ENCODE assay signal across 1 cellular context in the genomic region with DNA sequence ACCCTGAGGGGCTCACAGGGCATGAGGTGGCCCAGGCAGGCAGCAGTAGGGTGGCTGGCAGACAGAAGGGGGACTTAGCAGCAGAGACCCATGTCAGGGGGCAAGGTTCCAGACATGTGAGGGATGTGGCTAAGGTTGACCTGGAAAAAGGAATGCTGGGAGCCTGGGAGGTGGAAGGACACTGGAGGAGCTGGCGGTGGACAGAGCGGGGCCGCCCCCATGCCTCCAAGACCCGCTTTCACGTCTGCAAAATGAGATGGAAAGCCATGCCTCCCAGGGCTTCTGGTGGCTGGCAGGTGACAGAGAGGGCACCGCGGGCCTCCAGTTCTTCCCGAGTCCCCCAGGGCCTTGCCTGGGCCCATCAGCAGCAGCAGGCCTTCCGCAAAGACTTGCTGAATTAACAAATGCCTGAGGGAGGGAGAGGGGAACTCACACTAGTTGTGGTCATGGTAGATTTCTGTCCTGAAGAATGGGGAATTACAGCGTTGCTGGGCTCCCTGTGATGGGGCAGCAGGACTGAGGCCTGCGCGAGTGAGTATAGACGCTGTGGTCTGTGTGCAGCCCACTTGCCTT.
TF ChIP-seq lines count a peak whose summit lies in the region.

No MANE protein-coding gene starts in this region.

TF ChIP-seq in IMR-90, 13 proteins besides CTCF, POLR2A, EP300 and RAD21:
- no peak for TF ChIP-seq MXI1 (IDR thresholded peaks at IDR 0.05; ENCODE audit: borderline replicate concordance, low read depth, low read length)
- TF ChIP-seq CEBPB (IDR thresholded peaks at IDR 0.05; ENCODE audit: low read depth, low read length), result no peak
- TF ChIP-seq ELK1 (IDR thresholded peaks at IDR 0.05; ENCODE audit: borderline replicate concordance, low read depth, low read length), result no peak
- TF ChIP-seq MAFK (IDR thresholded peaks at IDR 0.05; ENCODE audit: low read depth, low read length), result no peak
- no peak for TF ChIP-seq NFE2L2 (IDR thresholded peaks at IDR 0.05; ENCODE audit: low read depth, low read length)
- no peak for TF ChIP-seq RFX5 (IDR thresholded peaks at IDR 0.05; ENCODE audit: low read depth, low read length)
- no peak for TF ChIP-seq CHD1 (IDR thresholded peaks at IDR 0.05; ENCODE audit: low read depth, low read length)
- TF ChIP-seq FOS (IDR thresholded peaks at IDR 0.05; ENCODE audit: low read depth, low read length), result no peak
- TF ChIP-seq MAZ (IDR thresholded peaks at IDR 0.05; ENCODE audit: borderline replicate concordance, low read depth, low read length), result no peak
- TF ChIP-seq BHLHE40 (IDR thresholded peaks at IDR 0.05; ENCODE audit: low read depth, low read length), result no peak
- TF ChIP-seq SMC3 (IDR thresholded peaks at IDR 0.05; ENCODE audit: low read depth, low read length), result no peak
- TF ChIP-seq RCOR1 (IDR thresholded peaks at IDR 0.05; ENCODE audit: insufficient replicate concordance, low read length), result no peak
- TF ChIP-seq, protein P1, sequence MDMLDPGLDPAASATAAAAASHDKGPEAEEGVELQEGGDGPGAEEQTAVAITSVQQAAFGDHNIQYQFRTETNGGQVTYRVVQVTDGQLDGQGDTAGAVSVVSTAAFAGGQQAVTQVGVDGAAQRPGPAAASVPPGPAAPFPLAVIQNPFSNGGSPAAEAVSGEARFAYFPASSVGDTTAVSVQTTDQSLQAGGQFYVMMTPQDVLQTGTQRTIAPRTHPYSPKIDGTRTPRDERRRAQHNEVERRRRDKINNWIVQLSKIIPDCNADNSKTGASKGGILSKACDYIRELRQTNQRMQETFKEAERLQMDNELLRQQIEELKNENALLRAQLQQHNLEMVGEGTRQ (IDR thresholded peaks at IDR 0.05; ENCODE audit: low read depth, low read length), result no peak
